In the genomic region with DNA sequence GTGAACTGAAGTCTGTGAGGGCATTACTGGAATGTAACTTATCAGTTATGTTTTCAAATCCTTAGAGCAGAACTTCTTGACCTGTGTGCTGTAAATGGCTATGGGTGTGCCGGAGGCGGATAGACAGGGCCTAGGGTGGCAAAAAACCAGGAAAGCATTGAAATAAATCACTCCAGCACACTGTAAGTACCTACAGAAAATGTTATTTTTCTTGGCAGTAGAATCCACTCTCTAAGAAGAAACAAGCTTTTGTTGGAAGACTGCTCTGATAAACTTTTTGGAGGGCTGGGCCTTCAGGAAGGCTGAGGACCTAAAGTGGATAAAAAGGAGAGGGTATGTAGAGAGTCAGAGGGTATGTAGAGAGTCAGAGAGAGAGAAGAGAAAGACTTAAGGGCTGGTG, we compare ENCODE assay signal across 22 cellular contexts. TPM values are rescaled to one million over a fixed set of nuclear protein-coding genes. Genes with fewer than 3 reads are reported as not detected.
"Had no signal": no experiment of that assay in that cellular context is flagged by ENCODE, and none has a peak within 500 bp of the region (broad histone marks: within the 10 kb centered on the region; RNA-seq: fewer than 3 reads in every experiment).

No MANE protein-coding gene starts in this region.

- H3K36me3 ChIP-seq: esophagus muscularis mucosa, heart right ventricle, left ventricle myocardium inferior, transverse colon, vagina had no signal

- H3K36me3 Mint-ChIP-seq: activated CD4-positive, alpha-beta memory T cell treated with anti-CD3 and anti-CD28 coated beads for 36 hours; activated naive CD8-positive, alpha-beta T cell; memory B cell; naive thymus-derived CD8-positive, alpha-beta T cell had no signal

- H3K9me3 Mint-ChIP-seq: activated B cell treated with CpG ODN at 0.5 μM for 24 hours; activated CD4-positive, alpha-beta memory T cell treated with anti-CD3 and anti-CD28 coated beads for 36 hours; activated T-helper 1 cell treated with anti-CD3 and anti-CD28 coated beads, Interleukin-12 subunit alpha, Interleukin-12 subunit beta, Interleukin-2, Interleukin-4 antibody, amounts not matched to agents 30 ng/mL and 10 ng/mL and 1 ng/mL, durations not matched to agents 14 hours and 24 hours and 36 hours; dendritic cell treated with granulocyte-macrophage colony-stimulating factor and Interleukin-4, amounts not matched to agents 40 ng/mL and 50 ng/mL, for 4 days; memory B cell; naive thymus-derived CD8-positive, alpha-beta T cell had no signal

- H3K4me3 Mint-ChIP-seq: activated B cell treated with CpG ODN at 0.5 μM for 24 hours; activated CD4-positive, alpha-beta memory T cell treated with anti-CD3 and anti-CD28 coated beads for 36 hours; activated naive CD8-positive, alpha-beta T cell; activated T-helper 1 cell treated with anti-CD3 and anti-CD28 coated beads, Interleukin-12 subunit alpha, Interleukin-12 subunit beta, Interleukin-2, Interleukin-4 antibody, amounts not matched to agents 30 ng/mL and 10 ng/mL and 1 ng/mL, durations not matched to agents 14 hours and 24 hours and 36 hours; dendritic cell treated with granulocyte-macrophage colony-stimulating factor and Interleukin-4, amounts not matched to agents 40 ng/mL and 50 ng/mL, for 4 days; memory B cell; naive thymus-derived CD8-positive, alpha-beta T cell had no signal

- H3K9me3 ChIP-seq: esophagus muscularis mucosa, heart right ventricle, left ventricle myocardium inferior, transverse colon, vagina had no signal

- H3K4me1 ChIP-seq: heart right ventricle, left ventricle myocardium inferior, transverse colon, vagina had no signal

- H3K4me3 ChIP-seq: esophagus muscularis mucosa, heart right ventricle, left ventricle myocardium inferior, transverse colon, vagina had no signal

- H3K4me1 Mint-ChIP-seq: activated B cell treated with CpG ODN at 0.5 μM for 24 hours; memory B cell; naive thymus-derived CD8-positive, alpha-beta T cell had no signal

- H3K27ac Mint-ChIP-seq: activated B cell treated with CpG ODN at 0.5 μM for 24 hours; activated CD4-positive, alpha-beta memory T cell treated with anti-CD3 and anti-CD28 coated beads for 36 hours; activated naive CD8-positive, alpha-beta T cell; activated T-helper 1 cell treated with anti-CD3 and anti-CD28 coated beads, Interleukin-12 subunit alpha, Interleukin-12 subunit beta, Interleukin-2, Interleukin-4 antibody, amounts not matched to agents 30 ng/mL and 10 ng/mL and 1 ng/mL, durations not matched to agents 14 hours and 24 hours and 36 hours; dendritic cell treated with granulocyte-macrophage colony-stimulating factor and Interleukin-4, amounts not matched to agents 40 ng/mL and 50 ng/mL, for 4 days; memory B cell had no signal

- H3K27ac ChIP-seq: esophagus muscularis mucosa, heart right ventricle, left ventricle myocardium inferior, transverse colon, vagina had no signal

- ATAC-seq: heart right ventricle; naive thymus-derived CD8-positive, alpha-beta T cell; stimulated activated naive CD8-positive, alpha-beta T cell treated with anti-CD3 and anti-CD28 coated beads, Interleukin-15, Interleukin-2, amounts not matched to agents 100 U/mL and 50 U/mL, for 24 hours had no signal

- DNase-seq: activated B cell treated with CpG ODN at 0.5 μM for 24 hours; activated CD4-positive, alpha-beta memory T cell treated with anti-CD3 and anti-CD28 coated beads for 36 hours; activated CD4-positive, alpha-beta T cell treated with anti-CD3 and anti-CD28 coated beads for 4 hours; activated T-cell treated with anti-CD3 and anti-CD28 coated beads for 4 hours; effector CD8-positive, alpha-beta T cell; heart right ventricle; kidney glomerular epithelial cell; left ventricle myocardium inferior; naive thymus-derived CD8-positive, alpha-beta T cell; nucleus accumbens; stimulated activated CD4-positive, alpha-beta T cell treated with anti-CD3 and anti-CD28 coated beads, Interleukin-12 subunit alpha, Interleukin-12 subunit beta, amount 100 ng/mL, for 4 hours; stimulated activated CD4-positive, alpha-beta T cell treated with anti-CD3 and anti-CD28 coated beads, Interleukin-1b, Interleukin-23, amount 100 ng/mL, for 48 hours; stimulated activated naive CD8-positive, alpha-beta T cell treated with anti-CD3 and anti-CD28 coated beads, Interleukin-15, Interleukin-2, amounts not matched to agents 100 U/mL and 50 U/mL, for 24 hours; substantia nigra; T-helper 9 cell; transverse colon had no signal

- H3K27me3 ChIP-seq: esophagus muscularis mucosa, heart right ventricle, transverse colon, vagina had no signal

RNA-seq across cellular contexts. Expression of gene CPE, which starts 14.9 kb away (rescaled TPM):
- total RNA-seq: activated B cell treated with CpG ODN at 0.5 μM for 24 hours; activated CD4-positive, alpha-beta memory T cell treated with anti-CD3 and anti-CD28 coated beads for 36 hours; activated T-helper 1 cell treated with anti-CD3 and anti-CD28 coated beads, Interleukin-12 subunit alpha, Interleukin-12 subunit beta, Interleukin-2, Interleukin-4 antibody, amounts not matched to agents 30 ng/mL and 10 ng/mL and 1 ng/mL, durations not matched to agents 14 hours and 24 hours and 36 hours; naive thymus-derived CD8-positive, alpha-beta T cell had no signal
